1 cellular context compared by ENCODE assay signal in genomic region chr16:84738255-84739038, GRCh38.
A peak's percentile ranks its signal among the peaks of the same experiment; 100 is the strongest.
TF ChIP-seq lines count a peak whose summit lies in the region.

No MANE protein-coding gene starts in this region.

TF ChIP-seq in K562, 482 proteins besides CTCF, POLR2A, EP300 and RAD21 (continued from another document and continues in another):
- TF ChIP-seq, protein P1, sequence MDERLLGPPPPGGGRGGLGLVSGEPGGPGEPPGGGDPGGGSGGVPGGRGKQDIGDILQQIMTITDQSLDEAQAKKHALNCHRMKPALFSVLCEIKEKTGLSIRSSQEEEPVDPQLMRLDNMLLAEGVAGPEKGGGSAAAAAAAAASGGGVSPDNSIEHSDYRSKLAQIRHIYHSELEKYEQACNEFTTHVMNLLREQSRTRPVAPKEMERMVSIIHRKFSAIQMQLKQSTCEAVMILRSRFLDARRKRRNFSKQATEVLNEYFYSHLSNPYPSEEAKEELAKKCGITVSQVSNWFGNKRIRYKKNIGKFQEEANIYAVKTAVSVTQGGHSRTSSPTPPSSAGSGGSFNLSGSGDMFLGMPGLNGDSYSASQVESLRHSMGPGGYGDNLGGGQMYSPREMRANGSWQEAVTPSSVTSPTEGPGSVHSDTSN (CRISPR knock-in tag; IDR thresholded peaks at IDR 0.05; ENCODE audit: low read depth) = no peak; the same call in 1 of the 2 replicates
- TF ChIP-seq, protein P1 (tag; conservative IDR thresholded peaks at IDR 0.05; ENCODE audit: low read depth) = peak; percentile 69
- TF ChIP-seq IRF9 (tag; IDR thresholded peaks at IDR 0.05) (no peak), STAG1 (CRISPR knock-in tag; IDR thresholded peaks at IDR 0.05; ENCODE audit: borderline replicate concordance) (no peak), MAFK (IDR thresholded peaks at IDR 0.05; ENCODE audit: low read length) (no peak; the same call in 1 of the 2 replicates), HIVEP1 (CRISPR knock-in tag; IDR thresholded peaks at IDR 0.05) (no peak), SNAPC5 (CRISPR knock-in tag; IDR thresholded peaks at IDR 0.05) (no peak), ZNF780A (CRISPR knock-in tag; IDR thresholded peaks at IDR 0.05) (no peak), SIX5 (IDR thresholded peaks at IDR 0.05; ENCODE audit: borderline replicate concordance in 1 of 2, insufficient read depth in 1 of 2, low read depth in 1 of 2, low read length in 2 of 2) (no peak), CAMTA2 (CRISPR knock-in tag; conservative IDR thresholded peaks at IDR 0.05) (no peak), MYNN (IDR thresholded peaks at IDR 0.05) (peak; percentile 72; the same call in 1 of the 2 replicates), MYNN (CRISPR knock-in tag; IDR thresholded peaks at IDR 0.05) (no peak), HEY1 (CRISPR knock-in tag; IDR thresholded peaks at IDR 0.05; ENCODE audit: borderline replicate concordance) (no peak), USF2 (CRISPR knock-in tag; IDR thresholded peaks at IDR 0.05) (no peak), MTA2 (IDR thresholded peaks at IDR 0.05; ENCODE audit: low read depth) (no peak), DDX20 (tag; IDR thresholded peaks at IDR 0.05; ENCODE audit: low read depth) (no peak), BDP1 (IDR thresholded peaks at IDR 0.05; ENCODE audit: insufficient read depth, insufficient read length) (no peak), MGA (IDR thresholded peaks at IDR 0.05) (no peak; the same call in 1 of the 2 replicates), FOXA1 (IDR thresholded peaks at IDR 0.05; ENCODE audit: borderline replicate concordance) (no peak), ZNF239 (CRISPR knock-in tag; IDR thresholded peaks at IDR 0.05) (no peak), PHF8 (IDR thresholded peaks at IDR 0.05; ENCODE audit: borderline replicate concordance, low read length) (no peak), ZC3H8 (IDR thresholded peaks at IDR 0.05) (no peak), TRIM28 (IDR thresholded peaks at IDR 0.05) (no peak), RFX7 (CRISPR knock-in tag; IDR thresholded peaks at IDR 0.05) (no peak), PCBP2 (IDR thresholded peaks at IDR 0.05; ENCODE audit: low read depth, low read length, poor library complexity, severe bottlenecking) (no peak), GTF2B (IDR thresholded peaks at IDR 0.05; ENCODE audit: extremely low read depth, insufficient read length) (no peak), KAT7 (CRISPR knock-in tag; IDR thresholded peaks at IDR 0.05; ENCODE audit: borderline replicate concordance) (no peak), YY1 (IDR thresholded peaks at IDR 0.05; ENCODE audit: borderline replicate concordance in 1 of 3, control insufficient read depth in 1 of 3, extremely low read depth in 1 of 3, insufficient read depth in 3 of 3, insufficient read length in 1 of 3, insufficient replicate concordance in 2 of 3, low read depth in 1 of 3, low read length in 2 of 3) (no peak), MLX (CRISPR knock-in tag; conservative IDR thresholded peaks at IDR 0.05) (no peak), ZNF695 (CRISPR knock-in tag; IDR thresholded peaks at IDR 0.05) (no peak)
- TF ChIP-seq, protein P2, sequence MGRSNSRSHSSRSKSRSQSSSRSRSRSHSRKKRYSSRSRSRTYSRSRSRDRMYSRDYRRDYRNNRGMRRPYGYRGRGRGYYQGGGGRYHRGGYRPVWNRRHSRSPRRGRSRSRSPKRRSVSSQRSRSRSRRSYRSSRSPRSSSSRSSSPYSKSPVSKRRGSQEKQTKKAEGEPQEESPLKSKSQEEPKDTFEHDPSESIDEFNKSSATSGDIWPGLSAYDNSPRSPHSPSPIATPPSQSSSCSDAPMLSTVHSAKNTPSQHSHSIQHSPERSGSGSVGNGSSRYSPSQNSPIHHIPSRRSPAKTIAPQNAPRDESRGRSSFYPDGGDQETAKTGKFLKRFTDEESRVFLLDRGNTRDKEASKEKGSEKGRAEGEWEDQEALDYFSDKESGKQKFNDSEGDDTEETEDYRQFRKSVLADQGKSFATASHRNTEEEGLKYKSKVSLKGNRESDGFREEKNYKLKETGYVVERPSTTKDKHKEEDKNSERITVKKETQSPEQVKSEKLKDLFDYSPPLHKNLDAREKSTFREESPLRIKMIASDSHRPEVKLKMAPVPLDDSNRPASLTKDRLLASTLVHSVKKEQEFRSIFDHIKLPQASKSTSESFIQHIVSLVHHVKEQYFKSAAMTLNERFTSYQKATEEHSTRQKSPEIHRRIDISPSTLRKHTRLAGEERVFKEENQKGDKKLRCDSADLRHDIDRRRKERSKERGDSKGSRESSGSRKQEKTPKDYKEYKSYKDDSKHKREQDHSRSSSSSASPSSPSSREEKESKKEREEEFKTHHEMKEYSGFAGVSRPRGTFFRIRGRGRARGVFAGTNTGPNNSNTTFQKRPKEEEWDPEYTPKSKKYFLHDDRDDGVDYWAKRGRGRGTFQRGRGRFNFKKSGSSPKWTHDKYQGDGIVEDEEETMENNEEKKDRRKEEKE (IDR thresholded peaks at IDR 0.05; ENCODE audit: borderline replicate concordance in 1 of 2, control insufficient read depth in 1 of 2, low read depth in 2 of 2, low read length in 1 of 2) = no peak
- TF ChIP-seq, protein P3, sequence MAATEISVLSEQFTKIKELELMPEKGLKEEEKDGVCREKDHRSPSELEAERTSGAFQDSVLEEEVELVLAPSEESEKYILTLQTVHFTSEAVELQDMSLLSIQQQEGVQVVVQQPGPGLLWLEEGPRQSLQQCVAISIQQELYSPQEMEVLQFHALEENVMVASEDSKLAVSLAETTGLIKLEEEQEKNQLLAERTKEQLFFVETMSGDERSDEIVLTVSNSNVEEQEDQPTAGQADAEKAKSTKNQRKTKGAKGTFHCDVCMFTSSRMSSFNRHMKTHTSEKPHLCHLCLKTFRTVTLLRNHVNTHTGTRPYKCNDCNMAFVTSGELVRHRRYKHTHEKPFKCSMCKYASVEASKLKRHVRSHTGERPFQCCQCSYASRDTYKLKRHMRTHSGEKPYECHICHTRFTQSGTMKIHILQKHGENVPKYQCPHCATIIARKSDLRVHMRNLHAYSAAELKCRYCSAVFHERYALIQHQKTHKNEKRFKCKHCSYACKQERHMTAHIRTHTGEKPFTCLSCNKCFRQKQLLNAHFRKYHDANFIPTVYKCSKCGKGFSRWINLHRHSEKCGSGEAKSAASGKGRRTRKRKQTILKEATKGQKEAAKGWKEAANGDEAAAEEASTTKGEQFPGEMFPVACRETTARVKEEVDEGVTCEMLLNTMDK (IDR thresholded peaks at IDR 0.05; ENCODE audit: borderline replicate concordance, insufficient read depth, low read depth, low read length, poor library complexity, severe bottlenecking) = peak; percentile 93
- TF ChIP-seq, protein P4, sequence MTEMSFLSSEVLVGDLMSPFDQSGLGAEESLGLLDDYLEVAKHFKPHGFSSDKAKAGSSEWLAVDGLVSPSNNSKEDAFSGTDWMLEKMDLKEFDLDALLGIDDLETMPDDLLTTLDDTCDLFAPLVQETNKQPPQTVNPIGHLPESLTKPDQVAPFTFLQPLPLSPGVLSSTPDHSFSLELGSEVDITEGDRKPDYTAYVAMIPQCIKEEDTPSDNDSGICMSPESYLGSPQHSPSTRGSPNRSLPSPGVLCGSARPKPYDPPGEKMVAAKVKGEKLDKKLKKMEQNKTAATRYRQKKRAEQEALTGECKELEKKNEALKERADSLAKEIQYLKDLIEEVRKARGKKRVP (CRISPR knock-in tag; IDR thresholded peaks at IDR 0.05) = no peak
